Comparison of ENCODE assay signal across 8 cellular contexts in genomic region chr12:1605129-1606020, GRCh38. TPM values are rescaled to one million over a fixed set of nuclear protein-coding genes. Genes with fewer than 3 reads are reported as not detected.
DNase-seq lines count a peak whose midpoint lies in the region; ATAC-seq and TF ChIP-seq lines count a peak whose summit lies in the region.

No MANE protein-coding gene starts in this region.

- TF ChIP-seq CTCF in AG10803 (conservative IDR thresholded peaks at IDR 0.05; ENCODE audit: low read length) (peak; percentile 77), suprapubic skin (IDR thresholded peaks at IDR 0.05) (peak; percentile 54 to 67)

- TF ChIP-seq POLR2A in erythroblast (IDR thresholded peaks at IDR 0.05; ENCODE audit: low read length) (no peak), suprapubic skin (IDR thresholded peaks at IDR 0.05) (no peak)

- TF ChIP-seq EP300 in suprapubic skin (IDR thresholded peaks at IDR 0.05) = no peak

- H3K4me1 ChIP-seq in suprapubic skin = peaks cover 44% of the 10 kb centered on the region

- H3K27ac ChIP-seq in suprapubic skin = peak overlapping the region; percentile 91

- DNase-seq in AG10803 (ENCODE audit: low read depth) (peak; percentile 84), HS-27A (ENCODE audit: low read depth) (peak; percentile 91), NOMO-1 treated with DMSO at 0.1 percent for 48 hours (lab: John Stamatoyannopoulos, UW; ENCODE audit: unreplicated experiment) (peak; percentile 73), activated T-cell treated with anti-CD3 and anti-CD28 coated beads for 4 hours (peak; percentile 43), erythroblast (lab: John Stamatoyannopoulos, UW) (peak; percentile 87 to 91), middle frontal gyrus (ENCODE audit: extremely low spot score, low spot score) (peak; percentile 56), suprapubic skin (ENCODE audit: low spot score in 2 of 2) (peak; percentile 82 to 85)

- no peaks in the 10 kb centered on the region for H3K36me3 ChIP-seq in suprapubic skin

- H3K4me3 ChIP-seq in AG10803 (ENCODE audit: low read length) (peak overlapping the region; percentile 55), suprapubic skin (peak overlapping the region; percentile 51)

- peak; percentile 48 for ATAC-seq in GM18511 (IDR thresholded peaks at IDR 0.05; ENCODE audit: unreplicated experiment)

- no peaks in the 10 kb centered on the region for H3K27me3 ChIP-seq in suprapubic skin

- H3K9me3 ChIP-seq in suprapubic skin = no peaks in the 10 kb centered on the region

- under 1% methylated on average over 19 of the region's 22 CpGs for WGBS in suprapubic skin

RNA-seq across cellular contexts. Expression of gene FBXL14, which starts 11.0 kb away (rescaled TPM):
- 10 to 100 TPM in 1 of 4 donors, 1 to 10 TPM in 3; 5.4 to 12.4 (median 7.6) TPM for total RNA-seq in suprapubic skin

RNA-seq across cellular contexts. Expression of gene WNT5B, which starts 23.7 kb away (rescaled TPM):
- total RNA-seq in suprapubic skin = 10 to 100 TPM in 1 of 4 donors, 1 to 10 TPM in 3; 7.3 to 12.8 (median 8.3) TPM

Comparison
In these comparisons a context has a peak if more than half of its experiments do, and no peak if none do; other contexts are left out.
1. Peak in every context shown above with its lines: DNase-seq, ATAC-seq, H3K4me3 ChIP-seq and H3K27ac ChIP-seq.